ENCODE assay signal across 8 cellular contexts in the genomic region with DNA sequence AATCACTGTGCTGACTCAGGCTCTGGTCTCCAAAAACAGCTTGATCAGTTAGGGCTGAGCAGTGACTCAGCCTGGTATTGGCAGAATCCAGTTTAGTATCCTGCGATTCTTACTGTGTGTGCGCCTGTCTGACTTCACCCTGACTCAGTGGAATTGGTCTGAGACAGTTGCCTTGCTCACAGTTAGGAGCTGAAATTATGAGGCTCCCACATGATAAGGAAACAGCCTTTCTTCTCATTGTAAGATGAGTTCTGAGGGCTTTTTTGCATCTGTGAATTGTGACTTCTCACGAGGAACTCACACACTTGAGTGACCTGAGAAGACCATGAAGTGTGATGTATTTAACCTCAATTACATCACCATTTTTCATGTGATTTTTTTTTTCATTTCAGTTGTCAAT.
DNase-seq lines count a peak whose midpoint lies in the region; ATAC-seq, FAIRE-seq and TF ChIP-seq lines count a peak whose summit lies in the region.
"Not testable (repeated sequence)": the region's sequence is repeated elsewhere in the genome, so short reads cannot be mapped to it uniquely, and the experiment has no call there.

No MANE protein-coding gene starts in this region.

- in situ Hi-C loops in astrocyte of the spinal cord (cut with HindIII; ENCODE audit: low sequenced_read_pairs): not testable (repeated sequence)

- H3K4me1 ChIP-seq in Karpas-422 (ENCODE audit: low read length): peaks cover 33% of the 10 kb centered on the region
- H3K4me1 ChIP-seq in fibroblast of lung (ENCODE audit: control insufficient read depth, extremely low read depth, insufficient read depth, low read length): not testable (repeated sequence)

- not testable (repeated sequence) for H2AFZ ChIP-seq in Karpas-422 (ENCODE audit: low read length); fibroblast of lung (ENCODE audit: low read length)

- FAIRE-seq in urothelium cell line (lab: Jason Lieb, UNC): not testable (repeated sequence)

- peak overlapping the region; percentile 29 for H3K4me2 ChIP-seq in Karpas-422 (ENCODE audit: low read depth, low read length, poor library complexity, severe bottlenecking)
- not testable (repeated sequence) for H3K4me2 ChIP-seq in fibroblast of lung (ENCODE audit: extremely low read depth, insufficient read depth, low read length)

- not testable (repeated sequence) for H3K4me1 Mint-ChIP-seq in memory B cell

- not testable (repeated sequence) for H3K9me3 Mint-ChIP-seq in memory B cell

- H3K27ac ChIP-seq in Karpas-422 (ENCODE audit: low read length); fibroblast of lung (ENCODE audit: insufficient read depth, low read length): not testable (repeated sequence)

- H3K4me3 Mint-ChIP-seq in memory B cell: not testable (repeated sequence)

- not testable (repeated sequence) for H3K4me3 ChIP-seq in Karpas-422 (ENCODE audit: low read length); astrocyte of the spinal cord (ENCODE audit: low read depth, low read length); fibroblast of lung (replicated peaks in 1 of 4; ENCODE audit: control extremely low read depth in 1 of 4, insufficient read depth in 1 of 4, low read depth in 3 of 4, low read length in 4 of 4)

- peak; percentile 2 for DNase-seq in AG08395 (ENCODE audit: low spot score)
- DNase-seq in GM03348 (ENCODE audit: low spot score): peak; percentile 20
- DNase-seq in Karpas-422: peak; percentile 50
- DNase-seq in RKO (ENCODE audit: low spot score): peak; percentile 90
- DNase-seq in astrocyte of the spinal cord (ENCODE audit: low read depth, low spot score): peak; percentile 5
- peak; percentile 4 to 33 for DNase-seq in fibroblast of lung (ENCODE audit: low read depth in 2 of 2)
- DNase-seq in memory B cell (ENCODE audit: low spot score in 2 of 2): not testable (repeated sequence)
- DNase-seq in urothelium cell line (ENCODE audit: low spot score): peak; percentile 25

- not testable (repeated sequence) for H3K9ac ChIP-seq in Karpas-422 (ENCODE audit: low read length); fibroblast of lung (ENCODE audit: insufficient read depth, low read length)

- H3K36me3 ChIP-seq in Karpas-422 (ENCODE audit: insufficient read depth, low read length); fibroblast of lung (ENCODE audit: control insufficient read depth, insufficient read depth, low read length): not testable (repeated sequence)

- not testable (repeated sequence) for H3K27ac Mint-ChIP-seq in memory B cell

- not testable (repeated sequence) for H3K27me3 ChIP-seq in Karpas-422 (ENCODE audit: low read length); fibroblast of lung (ENCODE audit: control insufficient read depth, insufficient read depth, low read length)

- not testable (repeated sequence) for H4K20me1 ChIP-seq in Karpas-422 (ENCODE audit: insufficient read depth, low read depth, low read length); fibroblast of lung (ENCODE audit: control insufficient read depth, extremely low read depth, insufficient read depth, low read length)

- not testable (repeated sequence) for TF ChIP-seq CTCF in astrocyte of the spinal cord (IDR thresholded peaks at IDR 0.05; ENCODE audit: low read depth, low read length); fibroblast of lung (conservative IDR thresholded peaks at IDR 0.05 in 1 of 2, IDR thresholded peaks at IDR 0.05 in 1 of 2; ENCODE audit: low read depth in 1 of 2, low read length in 2 of 2)

- H3K9me2 ChIP-seq in Karpas-422 (replicated peaks; ENCODE audit: insufficient read depth, low read length): not testable (repeated sequence)

- ATAC-seq in memory B cell (ENCODE audit: low read depth): peak; percentile 53

- not testable (repeated sequence) for H3K27me3 Mint-ChIP-seq in memory B cell

- not testable (repeated sequence) for H3K79me2 ChIP-seq in Karpas-422 (ENCODE audit: low read length); fibroblast of lung (ENCODE audit: control insufficient read depth, insufficient read depth, low read length)

- not testable (repeated sequence) for H3K9me3 ChIP-seq in Karpas-422 (ENCODE audit: low read length); fibroblast of lung (ENCODE audit: control insufficient read depth, insufficient read depth, low read depth, low read length)

- not testable (repeated sequence) for H3K36me3 Mint-ChIP-seq in memory B cell
